8 cellular contexts compared by ENCODE assay signal in the genomic region with DNA sequence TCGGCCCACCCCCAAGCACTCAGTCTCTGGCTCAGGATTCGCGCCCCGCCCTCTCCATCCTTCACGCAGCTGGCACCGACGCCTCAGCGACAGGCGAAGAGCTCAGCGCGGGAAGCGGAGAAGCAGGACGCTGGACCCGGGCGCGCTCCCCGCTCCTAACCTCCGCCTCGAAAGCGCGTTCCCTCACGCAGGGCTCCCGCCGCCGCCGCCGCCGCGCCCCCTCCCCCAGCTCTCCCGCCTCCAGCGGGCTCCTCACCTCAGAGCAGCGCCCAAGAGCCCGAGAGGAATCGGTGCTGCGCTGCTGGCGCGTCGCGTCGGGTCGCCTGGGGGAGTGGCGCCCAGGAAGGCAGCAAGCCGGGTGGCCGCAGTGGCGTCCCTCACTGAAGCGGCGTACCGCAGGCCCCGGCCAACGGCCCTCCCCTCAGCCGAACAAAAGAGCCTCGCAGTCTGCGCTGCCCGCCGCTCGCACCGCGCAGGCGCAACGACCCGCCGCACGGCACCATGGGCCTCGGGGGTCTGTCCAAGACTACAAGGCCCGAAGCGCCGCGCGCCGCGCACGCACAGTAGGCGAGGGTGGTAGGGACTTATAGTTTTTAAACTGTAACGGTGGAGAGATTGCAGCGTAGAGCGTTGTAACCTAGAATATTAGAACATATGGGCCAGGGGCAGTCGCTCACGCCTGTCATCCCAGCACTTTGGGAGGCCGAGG. TPM values are rescaled to one million over a fixed set of nuclear protein-coding genes. Genes with fewer than 3 reads are reported as not detected.
DNase-seq lines count a peak whose midpoint lies in the region; ATAC-seq and TF ChIP-seq lines count a peak whose summit lies in the region.

A gene (minus strand): TSS at position 467 of the 709 bp plus-strand sequence. CDS start 24,474 bp downstream, outside the sequence.

- H3K27ac ChIP-seq in adipose tissue (ENCODE audit: low read depth, low read length): no peak within 1 kb of the TSS
- peak within 1 kb of the TSS; percentile 26 to 94 (median 90) for H3K27ac ChIP-seq in heart left ventricle
- peak within 1 kb of the TSS; percentile 89 to 98 (median 95) for H3K27ac ChIP-seq in transverse colon

- peak in 1 of 2 donors; percentile 72 for TF ChIP-seq POLR2A in heart left ventricle (IDR thresholded peaks at IDR 0.05)
- peak; percentile 42 for TF ChIP-seq POLR2A in transverse colon (IDR thresholded peaks at IDR 0.05)

- no peaks in the 10 kb centered on the region for H3K36me3 Mint-ChIP-seq in T-cell

- no peak for TF ChIP-seq EP300 in transverse colon (IDR thresholded peaks at IDR 0.05; ENCODE audit: low read depth)

- TF ChIP-seq CTCF in GM13976 (IDR thresholded peaks at IDR 0.05; ENCODE audit: borderline replicate concordance, control extremely low read depth, extremely low read depth, insufficient read depth, missing control alignments): no peak
- TF ChIP-seq CTCF in heart left ventricle (IDR thresholded peaks at IDR 0.05): no peak
- TF ChIP-seq CTCF in transverse colon (IDR thresholded peaks at IDR 0.05): no peak

- POLR2A ChIA-PET in T-cell (lab: Charles Lee): no interaction called here

- H3K9me3 ChIP-seq in heart left ventricle (peaks cover 0 to 5% (median 0%) of the 10 kb centered on the region in 12 donors), transverse colon (no peaks in the 10 kb centered on the region)

- H3K4me3 Mint-ChIP-seq in T-cell: peak within 1 kb of the TSS; percentile 89 to 94 (median 91)

- no peaks in the 10 kb centered on the region for H3K27me3 ChIP-seq in heart left ventricle
- no peaks in the 10 kb centered on the region for H3K27me3 ChIP-seq in transverse colon

- CTCF ChIA-PET in T-cell (lab: Charles Lee): interaction anchor here in 1 of 2 donors (0.6 to 1.6 kb wide), 2 partner anchors 7 to 65 kb away, joined by 3 to 6 read pairs; no protein-coding TSS in a partner anchor

- H3K9me3 Mint-ChIP-seq in T-cell: no peaks in the 10 kb centered on the region

- 0% methylated on average over 62 to 79 of the region's 79 CpGs for WGBS in adipose tissue, 3 donors
- 0 to 1% (median 0%) methylated on average over 73 to 79 of the region's 79 CpGs for WGBS in heart left ventricle, 4 donors
- WGBS in transverse colon (ENCODE audit: low coverage in 1 of 2), 2 donors: 0 to 1% methylated on average over 7 to 75 of the region's 79 CpGs

- H3K4me1 Mint-ChIP-seq in T-cell: peaks cover 42 to 58% (median 46%) of the 10 kb centered on the region in 3 donors

- H3K4me3 ChIP-seq in heart left ventricle (peak within 1 kb of the TSS; percentile 76 to 98 (median 90)), transverse colon (peak within 1 kb of the TSS; percentile 75 to 98 (median 86))

- intact Hi-C loops in heart left ventricle (cut with DNase I) (loop anchor here in 2 of 10 donors (1.0 to 2.0 kb wide), 3 partner anchors 48 to 76 kb away; no protein-coding TSS in a partner anchor), transverse colon (cut with DNase I; ENCODE audit: low total_unique reads) (no loop called here)

- DNase-seq in GM13976 (ENCODE audit: low spot score) (peak; percentile 94), NCI-H146 (lab: John Stamatoyannopoulos, UW) (peak; percentile 98), T-cell (peak; percentile 87 to 97 (median 93)), heart left ventricle (peak; percentile 94 to 98 (median 96)), pons (ENCODE audit: low spot score) (peak; percentile 92), transverse colon (peak; percentile 94)

- H3K36me3 ChIP-seq in heart left ventricle (no peaks in the 10 kb centered on the region), transverse colon (no peaks in the 10 kb centered on the region)

- no peaks in the 10 kb centered on the region for H3K27me3 Mint-ChIP-seq in T-cell

- H3K4me1 ChIP-seq in heart left ventricle (peaks cover 0 to 26% (median 10%) of the 10 kb centered on the region in 12 donors), transverse colon (peaks cover 0 to 37% (median 18%) of the 10 kb centered on the region in 4 donors)

- in situ Hi-C loops in GM13976 (cut with MboI; ENCODE audit: low sequenced_read_pairs, unreplicated experiment): no loop called here
- in situ Hi-C loops in transverse colon (cut with MboI; ENCODE audit: low pct_ligation_motif_present in 1 of 4, low pct_unique_long_range_greater_than_20kb in 1 of 4, low sequenced_read_pairs in 3 of 4): no loop called here

- ATAC-seq in HG02852 (IDR thresholded peaks at IDR 0.05; ENCODE audit: unreplicated experiment) (peak; percentile 88), T-cell (replicated peaks in 1 of 4) (peak; percentile 95 to 98 (median 98)), heart left ventricle (peak; percentile 97 to 99 (median 99))

- H3K27ac Mint-ChIP-seq in T-cell: peak within 1 kb of the TSS; percentile 82 to 89

RNA-seq across cellular contexts. Expression of the gene that starts here (rescaled TPM):
- total RNA-seq in T-cell: 10 to 100 TPM; 19.6 to 32.4 (median 30.7) TPM
- polyA plus RNA-seq in adipose tissue: 10 to 100 TPM; 14.8 to 55.2 (median 20.8) TPM
- 10 to 100 TPM; 28.5 to 43.8 (median 37.9) TPM for total RNA-seq in heart left ventricle
- 10 to 100 TPM; 24.6 to 51.7 TPM for polyA plus RNA-seq in heart left ventricle
- 10 to 100 TPM in 2 of 4 donors, 1 to 10 TPM in 2; 3.7 to 28.3 (median 12.8) TPM for total RNA-seq in transverse colon
